In the genomic region with DNA sequence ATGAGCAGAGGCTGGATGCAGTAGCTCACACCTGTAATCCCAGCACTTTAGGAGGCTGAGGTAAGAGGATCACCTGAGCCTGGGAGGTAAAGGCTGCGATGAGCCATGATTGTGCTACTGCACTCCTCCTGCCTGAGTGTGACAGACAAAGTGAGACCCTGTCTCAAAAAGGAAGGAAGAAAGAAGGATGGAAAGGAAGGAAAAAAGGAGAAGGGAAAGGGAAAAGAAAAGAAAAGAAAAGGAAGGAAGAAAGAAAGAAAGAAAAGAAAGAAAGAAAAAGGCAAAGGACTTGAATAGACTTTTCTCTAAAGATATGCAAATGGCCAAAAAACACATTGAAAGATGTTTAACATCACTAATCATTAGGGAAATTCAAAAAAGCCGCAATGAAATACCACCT, we compare ENCODE assay signal across 20 cellular contexts.
"Had no signal": no experiment of that assay in that cellular context is flagged by ENCODE, and none has a peak within 500 bp of the region (broad histone marks: within the 10 kb centered on the region; RNA-seq: fewer than 3 reads in every experiment).

No MANE protein-coding gene starts in this region.

- H3K27me3 Mint-ChIP-seq: activated CD8-positive, alpha-beta T cell treated with anti-CD3 and anti-CD28 coated beads for 36 hours; activated naive CD4-positive, alpha-beta T cell treated with anti-CD3 and anti-CD28 coated beads, Interleukin-2, amount 10 ng/mL, durations not matched to agents 7 days and 5 days had no signal

- H3K36me3 ChIP-seq: cardiac muscle cell had no signal

- H3K4me3 Mint-ChIP-seq: activated CD4-positive, alpha-beta T cell treated with anti-CD3 and anti-CD28 coated beads for 36 hours; activated CD8-positive, alpha-beta T cell treated with anti-CD3 and anti-CD28 coated beads for 36 hours; activated naive CD4-positive, alpha-beta T cell treated with anti-CD3 and anti-CD28 coated beads, Interleukin-2, amount 10 ng/mL, durations not matched to agents 7 days and 5 days; brain had no signal

- H3K27me3 ChIP-seq: cardiac muscle cell had no signal

- H3K9me3 Mint-ChIP-seq: activated CD8-positive, alpha-beta T cell treated with anti-CD3 and anti-CD28 coated beads for 36 hours; activated naive CD4-positive, alpha-beta T cell treated with anti-CD3 and anti-CD28 coated beads, Interleukin-2, amount 10 ng/mL, durations not matched to agents 7 days and 5 days; brain had no signal

- H3K4me1 Mint-ChIP-seq: activated naive CD4-positive, alpha-beta T cell treated with anti-CD3 and anti-CD28 coated beads, Interleukin-2, amount 10 ng/mL, durations not matched to agents 7 days and 5 days; brain had no signal

- H3K27ac Mint-ChIP-seq: activated CD4-positive, alpha-beta T cell treated with anti-CD3 and anti-CD28 coated beads for 36 hours; activated CD8-positive, alpha-beta T cell treated with anti-CD3 and anti-CD28 coated beads for 36 hours; activated naive CD4-positive, alpha-beta T cell treated with anti-CD3 and anti-CD28 coated beads, Interleukin-2, amount 10 ng/mL, durations not matched to agents 7 days and 5 days; brain had no signal

- H3K4me3 ChIP-seq: cardiac muscle cell, SK-N-MC had no signal

- DNase-seq: activated CD4-positive, alpha-beta T cell treated with anti-CD3 and anti-CD28 coated beads for 36 hours; activated CD4-positive, CD25-positive, alpha-beta regulatory T cell; activated CD8-positive, alpha-beta memory T cell treated with anti-CD3 and anti-CD28 coated beads, Interleukin-2, amount 50 U/mL, for 4 hours; activated CD8-positive, alpha-beta T cell treated with anti-CD3 and anti-CD28 coated beads for 36 hours; activated gamma-delta T cell; activated naive CD4-positive, alpha-beta T cell treated with anti-CD3 and anti-CD28 coated beads, Interleukin-2, amount 10 ng/mL, durations not matched to agents 7 days and 5 days; amygdala; KG1; NCI-H1048; NCI-H146; NCI-H187 treated with DMSO at 0.1 percent for 48 hours; NCI-H2081 treated with DMSO at 0.1 percent for 48 hours; NCI-H446; NCI-H524 treated with DMSO at 0.1 percent for 48 hours; NCI-H774; SIG-M5; T-helper 9 cell had no signal

- H3K36me3 Mint-ChIP-seq: activated naive CD4-positive, alpha-beta T cell treated with anti-CD3 and anti-CD28 coated beads, Interleukin-2, amount 10 ng/mL, durations not matched to agents 7 days and 5 days; brain had no signal

- H3K27ac ChIP-seq: cardiac muscle cell, SK-N-MC had no signal
